In the genomic region with DNA sequence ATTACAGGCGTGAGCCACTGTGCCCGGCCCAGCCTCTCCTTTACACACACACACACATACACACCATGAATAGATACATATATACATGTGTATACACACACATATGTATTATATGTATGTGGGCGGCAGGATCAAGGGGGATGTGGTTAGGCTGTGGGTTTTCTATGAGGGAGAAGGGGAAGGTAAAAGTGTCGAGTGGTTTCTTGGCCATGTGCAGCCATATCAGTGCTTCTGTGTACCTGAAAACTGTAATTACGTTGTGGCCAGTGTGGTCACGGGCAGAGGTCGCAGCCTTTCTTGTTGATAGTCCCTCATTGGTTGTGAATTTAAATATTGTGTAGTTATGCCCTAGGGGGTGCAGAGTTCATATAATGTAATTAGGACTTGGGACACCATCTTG, we compare ENCODE assay signal across 37 cellular contexts. TPM values are rescaled to one million over a fixed set of nuclear protein-coding genes. Genes with fewer than 3 reads are reported as not detected.
"Had no signal": no experiment of that assay in that cellular context is flagged by ENCODE, and none has a peak within 500 bp of the region (broad histone marks: within the 10 kb centered on the region; RNA-seq: fewer than 3 reads in every experiment).

No MANE protein-coding gene starts in this region.

- H3K27ac ChIP-seq: PC-9, RWPE1 had no signal

- H3K9me3 Mint-ChIP-seq: activated CD4-positive, alpha-beta memory T cell treated with anti-CD3 and anti-CD28 coated beads, Interleukin-2, amount 10 ng/mL, durations not matched to agents 7 days and 5 days; activated naive CD4-positive, alpha-beta T cell treated with anti-CD3 and anti-CD28 coated beads, Interleukin-2, amount 50 U/mL, for 24 hours; activated T-cell treated with anti-CD3 and anti-CD28 coated beads, Interleukin-2, amount 50 U/mL, for 24 hours; activated T-helper 2 cell treated with anti-CD3 and anti-CD28 coated beads, Interferon-gamma antibody, Interleukin-2, Interleukin-4, amounts not matched to agents 10 μg/mL and 5 μg/mL and 100 μg/mL, durations not matched to agents 14 hours and 24 hours and 36 hours; T-helper 2 cell treated with Interferon-gamma antibody and Interleukin-4, amounts not matched to agents 5 μg/mL and 100 μg/mL, for 36 hours had no signal

- H3K36me3 Mint-ChIP-seq: activated naive CD4-positive, alpha-beta T cell treated with anti-CD3 and anti-CD28 coated beads, Interleukin-2, amount 50 U/mL, for 24 hours; brain had no signal

- H3K4me3 ChIP-seq: PC-9 had no signal

- H3K27ac Mint-ChIP-seq: activated CD4-positive, alpha-beta memory T cell treated with anti-CD3 and anti-CD28 coated beads, Interleukin-2, amount 10 ng/mL, durations not matched to agents 7 days and 5 days; activated naive CD4-positive, alpha-beta T cell treated with anti-CD3 and anti-CD28 coated beads, Interleukin-2, amount 50 U/mL, for 24 hours; activated T-cell treated with anti-CD3 and anti-CD28 coated beads, Interleukin-2, amount 50 U/mL, for 24 hours; activated T-helper 2 cell treated with anti-CD3 and anti-CD28 coated beads, Interferon-gamma antibody, Interleukin-2, Interleukin-4, amounts not matched to agents 10 μg/mL and 5 μg/mL and 100 μg/mL, durations not matched to agents 14 hours and 24 hours and 36 hours; brain; T-helper 2 cell treated with Interferon-gamma antibody and Interleukin-4, amounts not matched to agents 5 μg/mL and 100 μg/mL, for 36 hours; WTC11 had no signal

- FAIRE-seq: bronchial epithelial cell, RCC 7860 had no signal

- ATAC-seq: activated CD4-positive, CD25-positive, alpha-beta regulatory T cell treated with anti-CD3 and anti-CD28 coated beads, Interleukin-2, amount 50 U/mL, for 24 hours; Right ventricle myocardium inferior; WTC11 had no signal

- H3K4me1 Mint-ChIP-seq: activated naive CD4-positive, alpha-beta T cell treated with anti-CD3 and anti-CD28 coated beads, Interleukin-2, amount 50 U/mL, for 24 hours; brain; WTC11 had no signal

- DNase-seq: activated CD4-positive, alpha-beta memory T cell treated with anti-CD3 and anti-CD28 coated beads, Interleukin-2, amount 10 ng/mL, durations not matched to agents 7 days and 5 days; activated CD4-positive, alpha-beta T cell treated with anti-CD3 and anti-CD28 coated beads for 4 hours; activated CD4-positive, alpha-beta T cell treated with anti-CD3 and anti-CD28 coated beads, Interleukin-2, amount 50 U/mL, for 1 hour; activated gamma-delta T cell; activated naive CD4-positive, alpha-beta T cell treated with Interleukin-2 at 50 U/mL for 16 hours; activated T-cell treated with anti-CD3 and anti-CD28 coated beads, Interleukin-2, amount 50 U/mL, for 24 hours; anterior cingulate cortex; caudate nucleus; cerebellar nuclear complex; IMR-90; Kasumi-1; KG1; MM.1S; NCI-H1105; NCI-H1436; NCI-H1694; NCI-H2029; NCI-H2171; NCI-H510A; NCI-H526; NCI-H748 treated with DMSO at 0.1 percent for 48 hours; PC-9; SIG-M5; SW 1271 had no signal

- H3K4me3 Mint-ChIP-seq: activated CD4-positive, alpha-beta memory T cell treated with anti-CD3 and anti-CD28 coated beads, Interleukin-2, amount 10 ng/mL, durations not matched to agents 7 days and 5 days; activated naive CD4-positive, alpha-beta T cell treated with anti-CD3 and anti-CD28 coated beads, Interleukin-2, amount 50 U/mL, for 24 hours; activated T-cell treated with anti-CD3 and anti-CD28 coated beads, Interleukin-2, amount 50 U/mL, for 24 hours; brain; T-helper 2 cell treated with Interferon-gamma antibody and Interleukin-4, amounts not matched to agents 5 μg/mL and 100 μg/mL, for 36 hours; WTC11 had no signal

- H2AFZ ChIP-seq: PC-9 had no signal

- H3K4me2 ChIP-seq: PC-9 had no signal

RNA-seq across cellular contexts. Expression of a gene that starts 16.5 kb away (rescaled TPM):
- total RNA-seq: OCI-LY7 had no signal

RNA-seq across cellular contexts. Expression of a gene that starts 40.1 kb away (rescaled TPM):
- total RNA-seq: activated CD4-positive, alpha-beta memory T cell treated with anti-CD3 and anti-CD28 coated beads, Interleukin-2, amount 10 ng/mL, durations not matched to agents 7 days and 5 days; activated T-helper 2 cell treated with anti-CD3 and anti-CD28 coated beads, Interferon-gamma antibody, Interleukin-2, Interleukin-4, amounts not matched to agents 10 μg/mL and 5 μg/mL and 100 μg/mL, durations not matched to agents 14 hours and 24 hours and 36 hours; bronchial epithelial cell; IMR-90; OCI-LY7; PC-9; Right ventricle myocardium inferior; SK-MEL-5; T-helper 1 cell treated with Interleukin-12 subunit alpha and Interleukin-12 subunit beta and Interleukin-4 antibody, amounts not matched to agents 30 ng/mL and 1 ng/mL, for 36 hours; WTC11 had no signal
- polyA plus RNA-seq: IMR-90 had no signal
